In the genomic region with DNA sequence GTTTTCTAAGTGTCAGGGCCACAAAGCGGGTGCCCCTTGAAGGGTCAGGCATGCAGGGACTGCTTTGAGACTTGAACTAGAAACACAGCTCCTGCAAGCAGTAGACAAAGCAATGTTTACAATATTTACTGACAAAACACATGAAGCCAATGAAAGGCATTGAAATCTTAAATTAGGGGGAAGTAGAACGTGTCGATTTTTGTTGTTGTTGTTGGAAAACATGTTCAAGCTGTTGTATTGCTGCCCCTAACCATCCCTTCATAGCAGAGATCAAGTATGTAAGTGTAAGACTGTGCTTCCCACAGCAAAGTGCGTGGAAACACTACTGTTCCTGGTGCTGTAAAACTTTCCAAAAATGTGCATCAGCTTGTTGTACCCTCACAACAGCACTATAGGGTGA, we compare ENCODE assay signal across 31 cellular contexts.
"Had no signal": no experiment of that assay in that cellular context is flagged by ENCODE, and none has a peak within 500 bp of the region (broad histone marks: within the 10 kb centered on the region; RNA-seq: fewer than 3 reads in every experiment).

No MANE protein-coding gene starts in this region.

- DNase-seq: Karpas-422, MG63, MM.1S, MV-4-11, NCI-H1048, NCI-H1092, NCI-H1092 treated with DMSO at 0.1 percent for 48 hours, NCI-H1105, NCI-H1105 treated with DMSO at 0.1 percent for 48 hours, NCI-H1417, NCI-H1417 treated with DMSO at 0.1 percent for 48 hours, NCI-H1436, NCI-H1436 treated with DMSO at 0.1 percent for 48 hours, NCI-H146, NCI-H1694, NCI-H187, NCI-H187 treated with DMSO at 0.1 percent for 48 hours, NCI-H1930, NCI-H2029, NCI-H2029 treated with DMSO at 0.1 percent for 48 hours, NCI-H2081, NCI-H2081 treated with DMSO at 0.1 percent for 48 hours, NCI-H2107, NCI-H2171, NCI-H2171 treated with DMSO at 0.1 percent for 48 hours, NCI-H2227 treated with DMSO at 0.1 percent for 48 hours, NCI-H226, NCI-H345, NCI-H446, NCI-H510A, NCI-H510A treated with DMSO at 0.1 percent for 48 hours had no signal

- H3K27me3 ChIP-seq: MG63 had no signal

- H3K9me3 ChIP-seq: MG63 had no signal

- H3K4me3 ChIP-seq: MG63 had no signal

- H3K36me3 ChIP-seq: MG63 had no signal
